Comparison of ENCODE assay signal across 27 cellular contexts in the genomic region with DNA sequence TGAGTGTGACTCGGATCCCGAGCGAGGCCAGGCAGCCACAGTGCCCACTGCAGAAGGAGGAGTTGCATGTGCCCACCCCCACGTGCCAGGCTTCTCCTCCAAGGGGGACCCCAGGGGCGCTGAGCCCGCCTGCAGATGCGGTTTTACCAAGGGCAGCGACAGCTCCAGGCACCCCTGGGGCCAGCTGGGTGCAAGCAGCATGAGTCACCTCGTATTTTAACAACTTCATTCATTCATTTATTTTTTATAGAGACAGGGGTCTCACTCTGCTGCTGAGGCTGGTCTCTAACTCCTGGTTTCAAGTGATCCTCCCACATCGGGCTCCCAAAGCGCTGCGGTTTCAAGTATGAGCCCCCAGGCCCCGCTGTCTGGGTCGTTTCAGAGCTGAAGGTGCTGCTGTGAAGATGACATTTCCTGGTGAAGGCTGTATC. TPM values are rescaled to one million over a fixed set of nuclear protein-coding genes. Genes with fewer than 3 reads are reported as not detected.
"Had no signal": no experiment of that assay in that cellular context is flagged by ENCODE, and none has a peak within 500 bp of the region (broad histone marks: within the 10 kb centered on the region; RNA-seq: fewer than 3 reads in every experiment).

No MANE protein-coding gene starts in this region.

- ATAC-seq: activated naive CD8-positive, alpha-beta T cell treated with anti-CD3 and anti-CD28 coated beads, Interleukin-2, amount 50 U/mL, for 24 hours; left lobe of liver had no signal

- H3K9me3 ChIP-seq: colonic mucosa, prostate gland, right atrium auricular region, stomach, testis, upper lobe of left lung had no signal

- H3K4me1 Mint-ChIP-seq: activated naive CD8-positive, alpha-beta T cell treated with anti-CD3 and anti-CD28 coated beads, Interleukin-2, amount 50 U/mL, for 24 hours; brain; neural crest cell had no signal

- H3K27ac Mint-ChIP-seq: activated naive CD4-positive, alpha-beta T cell treated with anti-CD3 and anti-CD28 coated beads for 36 hours; activated naive CD8-positive, alpha-beta T cell treated with anti-CD3 and anti-CD28 coated beads, Interleukin-2, amount 50 U/mL, for 24 hours; naive B cell; T-helper 2 cell treated with Interferon-gamma antibody and Interleukin-4, amounts not matched to agents 5 μg/mL and 100 μg/mL, for 36 hours had no signal

- DNase-seq: activated CD4-positive, alpha-beta T cell treated with anti-CD3 and anti-CD28 coated beads, Interleukin-2, amount 50 U/mL, for 4 hours; activated CD4-positive, CD25-positive, alpha-beta regulatory T cell treated with anti-CD3 and anti-CD28 coated beads, Interleukin-2, amount 50 U/mL, for 72 hours; activated naive CD4-positive, alpha-beta T cell treated with anti-CD3 and anti-CD28 coated beads for 36 hours; activated naive CD8-positive, alpha-beta T cell treated with anti-CD3 and anti-CD28 coated beads, Interleukin-2, amount 50 U/mL, for 24 hours; anterior cingulate cortex; central memory CD4-positive, alpha-beta T cell; colonic mucosa; erythroblast; foreskin melanocyte; glutamatergic neuron; hippocampal formation; islet precursor cell; mammary epithelial cell; naive B cell; small intestine; stimulated activated CD4-positive, alpha-beta T cell treated with anti-CD3 and anti-CD28 coated beads, Interleukin-4, amount 100 ng/mL, for 1 hour; stomach; testis had no signal

- H3K9me3 Mint-ChIP-seq: activated naive CD4-positive, alpha-beta T cell treated with anti-CD3 and anti-CD28 coated beads for 36 hours; activated naive CD8-positive, alpha-beta T cell treated with anti-CD3 and anti-CD28 coated beads, Interleukin-2, amount 50 U/mL, for 24 hours; naive B cell; neural crest cell; T-helper 2 cell treated with Interferon-gamma antibody and Interleukin-4, amounts not matched to agents 5 μg/mL and 100 μg/mL, for 36 hours had no signal

- H3K4me3 ChIP-seq: colonic mucosa, prostate gland, right atrium auricular region, stomach, upper lobe of left lung had no signal

- H3K27ac ChIP-seq: colonic mucosa, prostate gland, right atrium auricular region, stomach, testis, upper lobe of left lung had no signal

- H3K36me3 ChIP-seq: colonic mucosa, prostate gland, right atrium auricular region, stomach, upper lobe of left lung had no signal

- H3K4me3 Mint-ChIP-seq: activated naive CD4-positive, alpha-beta T cell treated with anti-CD3 and anti-CD28 coated beads for 36 hours; activated naive CD8-positive, alpha-beta T cell treated with anti-CD3 and anti-CD28 coated beads, Interleukin-2, amount 50 U/mL, for 24 hours; naive B cell; neural crest cell; T-helper 2 cell treated with Interferon-gamma antibody and Interleukin-4, amounts not matched to agents 5 μg/mL and 100 μg/mL, for 36 hours had no signal

- FAIRE-seq: small intestine had no signal

- H3K4me1 ChIP-seq: prostate gland had no signal

- H3K27me3 ChIP-seq: testis had no signal

- H3K36me3 Mint-ChIP-seq: brain, naive B cell had no signal

RNA-seq across cellular contexts. Expression of gene FOXL3, which starts 1.3 kb away (rescaled TPM):
- total RNA-seq: activated CD8-positive, alpha-beta memory T cell treated with anti-CD3 and anti-CD28 coated beads for 36 hours; activated naive CD4-positive, alpha-beta T cell treated with anti-CD3 and anti-CD28 coated beads for 36 hours; left lobe of liver; mammary epithelial cell; neural crest cell; omental fat pad; prostate gland; right atrium auricular region; stomach; upper lobe of left lung had no signal
- polyA plus RNA-seq: mammary epithelial cell, small intestine, stomach had no signal
